Comparison of ENCODE assay signal across 10 cellular contexts in genomic region chr2:74290466-74291216, GRCh38. TPM values are rescaled to one million over a fixed set of nuclear protein-coding genes. Genes with fewer than 3 reads are reported as not detected.
DNase-seq lines count a peak whose midpoint lies in the region; ATAC-seq and TF ChIP-seq lines count a peak whose summit lies in the region.
"Had no signal": no experiment of that assay in that cellular context is flagged by ENCODE, and none has a peak within 500 bp of the region (broad histone marks: within the 10 kb centered on the region; RNA-seq: fewer than 3 reads in every experiment).

No MANE protein-coding gene starts in this region.

- ATAC-seq in GM21717 (IDR thresholded peaks at IDR 0.05; ENCODE audit: unreplicated experiment) (peak; percentile 55), HG03108 (IDR thresholded peaks at IDR 0.05; ENCODE audit: unreplicated experiment) (no peak)

- TF ChIP-seq CTCF in glutamatergic neuron (IDR thresholded peaks at IDR 0.05; ENCODE audit: partially characterized antibody, unreplicated experiment), result no peak

- no peaks in the 10 kb centered on the region for H3K36me3 Mint-ChIP-seq in glutamatergic neuron (ENCODE audit: unreplicated experiment)

- peaks cover 1% of the 10 kb centered on the region for H3K9me3 Mint-ChIP-seq in glutamatergic neuron (ENCODE audit: unreplicated experiment)
- H3K9me3 Mint-ChIP-seq: dendritic cell treated with granulocyte-macrophage colony-stimulating factor and Interleukin-4, amounts not matched to agents 40 ng/mL and 50 ng/mL, for 4 days had no signal

- H3K27ac Mint-ChIP-seq in glutamatergic neuron (ENCODE audit: unreplicated experiment), result no peak overlapping the region
- H3K27ac Mint-ChIP-seq: dendritic cell treated with granulocyte-macrophage colony-stimulating factor and Interleukin-4, amounts not matched to agents 40 ng/mL and 50 ng/mL, for 4 days had no signal

- peaks cover 4% of the 10 kb centered on the region for H3K27me3 Mint-ChIP-seq in glutamatergic neuron (ENCODE audit: unreplicated experiment)
- H3K27me3 Mint-ChIP-seq: dendritic cell treated with granulocyte-macrophage colony-stimulating factor and Interleukin-4, amounts not matched to agents 40 ng/mL and 50 ng/mL, for 4 days had no signal

- no peaks in the 10 kb centered on the region for H3K4me1 Mint-ChIP-seq in glutamatergic neuron (ENCODE audit: low read depth, unreplicated experiment)

- DNase-seq in COLO668 (lab: John Stamatoyannopoulos, UW; ENCODE audit: unreplicated experiment) (peak; percentile 30), T-helper 9 cell (peak; percentile 18), glutamatergic neuron (no peak), midbrain (lab: John Stamatoyannopoulos, UW) (no peak), GM19240 (ENCODE audit: insufficient read length, low spot score) (no peak), NCI-H128 (lab: John Stamatoyannopoulos, UW; ENCODE audit: unreplicated experiment) (no peak)
- DNase-seq: NCI-H1417 treated with DMSO at 0.1 percent for 48 hours had no signal

- peak overlapping the region; percentile 48 for H3K4me3 Mint-ChIP-seq in glutamatergic neuron (ENCODE audit: unreplicated experiment)
- H3K4me3 Mint-ChIP-seq: dendritic cell treated with granulocyte-macrophage colony-stimulating factor and Interleukin-4, amounts not matched to agents 40 ng/mL and 50 ng/mL, for 4 days had no signal

RNA-seq across cellular contexts. Expression of gene SLC4A5, which starts 52.6 kb away (rescaled TPM):
- 8.2 TPM for total RNA-seq in glutamatergic neuron (ENCODE audit: unreplicated experiment)

Comparison
In these comparisons a context has a peak if more than half of its experiments do, and no peak if none do; other contexts are left out.
1. DNase-seq: peak in COLO668 (single experiment) and T-helper 9 cell (single experiment); none in glutamatergic neuron (single experiment), midbrain (single experiment), GM19240 (single experiment) and NCI-H128 (single experiment).